In genomic region chr1:112852276-112852675, GRCh38 we compare ENCODE assay signal across 18 cellular contexts.
DNase-seq lines count a peak whose midpoint lies in the region; TF ChIP-seq lines count a peak whose summit lies in the region.
"Had no signal": no experiment of that assay in that cellular context is flagged by ENCODE, and none has a peak within 500 bp of the region (broad histone marks: within the 10 kb centered on the region; RNA-seq: fewer than 3 reads in every experiment).

No MANE protein-coding gene starts in this region.

- peaks cover 5% of the 10 kb centered on the region for H3K36me3 Mint-ChIP-seq in type B pancreatic cell
- H3K36me3 Mint-ChIP-seq: stimulated activated naive B cell treated with anti-CD40 and anti-IgM and Interleukin-4, amounts not matched to agents 10 μg/mL and 1 μg/mL and 100 μg/mL, for 72 hours had no signal

- peak overlapping the region; percentile 24 for H3K4me3 Mint-ChIP-seq in type B pancreatic cell
- H3K4me3 Mint-ChIP-seq: activated CD4-positive, alpha-beta memory T cell treated with anti-CD3 and anti-CD28 coated beads, Interleukin-2, amount 10 ng/mL, durations not matched to agents 7 days and 5 days; dendritic cell treated with granulocyte-macrophage colony-stimulating factor and Interleukin-4, amounts not matched to agents 40 ng/mL and 50 ng/mL, for 4 days; stimulated activated naive B cell treated with anti-CD40 and anti-IgM and Interleukin-4, amounts not matched to agents 10 μg/mL and 1 μg/mL and 100 μg/mL, for 72 hours had no signal

- H3K9me3 Mint-ChIP-seq in type B pancreatic cell = peaks cover 5% of the 10 kb centered on the region
- H3K9me3 Mint-ChIP-seq: dendritic cell treated with granulocyte-macrophage colony-stimulating factor and Interleukin-4, amounts not matched to agents 40 ng/mL and 50 ng/mL, for 4 days had no signal

- H3K27ac ChIP-seq in epithelial cell of prostate = peak overlapping the region; percentile 25
- H3K27ac ChIP-seq: cardiac muscle cell, SJSA1 had no signal

- no peak overlapping the region for H3K27ac Mint-ChIP-seq in type B pancreatic cell
- H3K27ac Mint-ChIP-seq: activated CD4-positive, alpha-beta memory T cell treated with anti-CD3 and anti-CD28 coated beads, Interleukin-2, amount 10 ng/mL, durations not matched to agents 7 days and 5 days; dendritic cell treated with granulocyte-macrophage colony-stimulating factor and Interleukin-4, amounts not matched to agents 40 ng/mL and 50 ng/mL, for 4 days; stimulated activated naive B cell treated with anti-CD40 and anti-IgM and Interleukin-4, amounts not matched to agents 10 μg/mL and 1 μg/mL and 100 μg/mL, for 72 hours had no signal

- TF ChIP-seq CTCF in type B pancreatic cell (conservative IDR thresholded peaks at IDR 0.05) = no peak

- H3K27me3 Mint-ChIP-seq in type B pancreatic cell = no peaks in the 10 kb centered on the region

- DNase-seq in HT-29 (ENCODE audit: low spot score) (peak; percentile 26), NCI-H69 (lab: John Stamatoyannopoulos, UW) (peak; percentile 94), epithelial cell of prostate (ENCODE audit: low read depth, low spot score) (no peak), type B pancreatic cell (ENCODE audit: extremely low spot score, unreplicated experiment) (no peak), UCSD-AML1 (lab: John Stamatoyannopoulos, UW; ENCODE audit: unreplicated experiment) (no peak), putamen (ENCODE audit: low spot score) (no peak), T-helper 1 cell (no peak)
- DNase-seq: activated CD4-positive, alpha-beta memory T cell treated with anti-CD3 and anti-CD28 coated beads, Interleukin-2, amount 10 ng/mL, durations not matched to agents 7 days and 5 days; activated naive CD4-positive, alpha-beta T cell; activated T-cell treated with anti-CD3 and anti-CD28 coated beads for 4 hours; AML-193; amniotic stem cell; NCI-H1105 treated with DMSO at 0.1 percent for 48 hours; NCI-H774; stimulated activated naive B cell treated with anti-CD40 and anti-IgM and Interleukin-4, amounts not matched to agents 10 μg/mL and 1 μg/mL and 100 μg/mL, for 72 hours had no signal

- H3K4me1 Mint-ChIP-seq in type B pancreatic cell (ENCODE audit: unreplicated experiment) = peaks cover 6% of the 10 kb centered on the region

Comparison
In these comparisons a context has a peak if more than half of its experiments do, and no peak if none do; other contexts are left out.
1. DNase-seq: peak in HT-29 (single experiment) and NCI-H69 (single experiment); none in epithelial cell of prostate (single experiment), type B pancreatic cell (single experiment), UCSD-AML1 (single experiment), putamen (single experiment) and T-helper 1 cell (0 of 5).